ENCODE assay signal across 1 cellular context in genomic region chrX:155998761-155999510, GRCh38.
TF ChIP-seq lines count a peak whose summit lies in the region.

No MANE protein-coding gene starts in this region.

TF ChIP-seq in GM12891, 5 proteins besides CTCF, POLR2A, EP300 and RAD21:
- no peak for TF ChIP-seq PAX5 (IDR thresholded peaks at IDR 0.05; ENCODE audit: insufficient read depth, low read length, severe bottlenecking)
- TF ChIP-seq POU2F2 (IDR thresholded peaks at IDR 0.05; ENCODE audit: low read depth, low read length) = no peak
- no peak for TF ChIP-seq POLR2AphosphoS5 (IDR thresholded peaks at IDR 0.05; ENCODE audit: low read depth, low read length)
- TF ChIP-seq TAF1 (IDR thresholded peaks at IDR 0.05; ENCODE audit: low read depth, low read length) = no peak
- TF ChIP-seq SPI1 (IDR thresholded peaks at IDR 0.05; ENCODE audit: low read depth, low read length) = no peak
